In the genomic region with DNA sequence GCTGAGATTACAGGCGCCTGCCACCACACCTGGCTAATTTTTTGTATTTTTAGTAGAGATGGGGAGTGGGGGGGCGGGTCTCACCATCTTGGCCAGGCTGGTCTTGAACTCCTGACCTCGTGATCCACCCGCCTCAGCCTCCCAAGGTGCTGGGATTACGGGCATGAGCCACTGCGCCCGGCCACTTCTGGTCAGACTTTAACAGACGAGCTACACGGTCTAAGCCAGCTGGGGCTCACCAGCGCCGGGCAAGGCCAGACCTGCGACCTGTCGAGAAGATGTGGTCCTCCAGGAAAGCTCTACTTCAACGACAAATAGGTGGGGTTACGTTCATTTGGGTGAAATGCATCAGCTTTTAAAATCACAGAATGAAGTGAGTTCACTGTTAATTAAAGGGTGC, we compare ENCODE assay signal across 8 cellular contexts. TPM values are rescaled to one million over a fixed set of nuclear protein-coding genes. Genes with fewer than 3 reads are reported as not detected.
A peak's percentile ranks its signal among the peaks of the same experiment; 100 is the strongest.
DNase-seq lines count a peak whose midpoint lies in the region; ATAC-seq and TF ChIP-seq lines count a peak whose summit lies in the region.
"Not testable (repeated sequence)": the region's sequence is repeated elsewhere in the genome, so short reads cannot be mapped to it uniquely, and the experiment has no call there.
"Had no signal": no experiment of that assay in that cellular context is flagged by ENCODE, and none has a peak within 500 bp of the region (broad histone marks: within the 10 kb centered on the region; RNA-seq: fewer than 3 reads in every experiment).

No MANE protein-coding gene starts in this region.

- not testable (repeated sequence) for H3K9ac ChIP-seq in neuronal stem cell (ENCODE audit: low read depth, low read length, poor library complexity)

- peaks cover 16 to 37% of the 10 kb centered on the region in 2 donors for H3K36me3 ChIP-seq in neuronal stem cell (replicated peaks in 1 of 2; ENCODE audit: control insufficient read depth in 2 of 2, insufficient read depth in 2 of 2, low read length in 2 of 2)
- H3K36me3 ChIP-seq in sigmoid colon = peaks cover 0 to 33% (median 8%) of the 10 kb centered on the region in 4 donors

- H3K4me1 ChIP-seq in neuronal stem cell (ENCODE audit: control insufficient read depth in 2 of 2, insufficient read depth in 1 of 2, low read depth in 1 of 2, low read length in 2 of 2) = not testable (repeated sequence)
- H3K4me1 ChIP-seq in sigmoid colon = peaks cover 0 to 15% (median 11%) of the 10 kb centered on the region in 4 donors

- not testable (repeated sequence) for H2BK15ac ChIP-seq in neuronal stem cell (ENCODE audit: low read length)

- H3K23ac ChIP-seq in neuronal stem cell (ENCODE audit: low read depth, low read length, poor library complexity) = not testable (repeated sequence)

- TF ChIP-seq EP300 in sigmoid colon (IDR thresholded peaks at IDR 0.05) = not testable (repeated sequence)

- intact Hi-C loops in CD14-positive monocyte (cut with micrococcal nuclease) = loop anchor here in 1 of 2 donors (5.0 kb wide), 1 partner anchor 118 kb away; a partner anchor contains a TSS
- intact Hi-C loops in activated CD8-positive, alpha-beta T cell treated with anti-CD3 and anti-CD28 coated beads for 36 hours (cut with micrococcal nuclease); left cardiac atrium (cut with DNase I); left colon (cut with DNase I, micrococcal nuclease); sigmoid colon (cut with DNase I): not testable (repeated sequence)

- H3K4me3 ChIP-seq in neuronal stem cell (ENCODE audit: low read length in 2 of 2); sigmoid colon: not testable (repeated sequence)

- not testable (repeated sequence) for H3K4ac ChIP-seq in neuronal stem cell (ENCODE audit: low read length)

- H3K79me1 ChIP-seq in neuronal stem cell (ENCODE audit: low read depth, low read length) = not testable (repeated sequence)

- H2BK5ac ChIP-seq in neuronal stem cell (ENCODE audit: low read length) = not testable (repeated sequence)

- not testable (repeated sequence) for TF ChIP-seq POLR2A in sigmoid colon (IDR thresholded peaks at IDR 0.05)

- H3K18ac ChIP-seq in neuronal stem cell (ENCODE audit: low read length) = not testable (repeated sequence)

- POLR2A ChIA-PET in activated CD8-positive, alpha-beta T cell treated with anti-CD3 and anti-CD28 coated beads for 36 hours (lab: Charles Lee) = interaction anchor here (0.7 kb wide), 1 partner anchor 141 kb away, joined by 3 read pairs; no protein-coding TSS in a partner anchor

- not testable (repeated sequence) for H2BK120ac ChIP-seq in neuronal stem cell (ENCODE audit: low read depth, low read length)

- not testable (repeated sequence) for H4K8ac ChIP-seq in neuronal stem cell (ENCODE audit: low read depth, low read length)

- not testable (repeated sequence) for H3K27me3 ChIP-seq in neuronal stem cell (ENCODE audit: control insufficient read depth in 3 of 3, insufficient read depth in 3 of 3, low read depth in 1 of 3, low read length in 3 of 3); sigmoid colon

- not testable (repeated sequence) for H4K91ac ChIP-seq in neuronal stem cell (ENCODE audit: low read depth, low read length, poor library complexity)

- H3K14ac ChIP-seq in neuronal stem cell (ENCODE audit: low read length) = peak overlapping the region; percentile 38

- CTCF ChIA-PET in activated CD8-positive, alpha-beta T cell treated with anti-CD3 and anti-CD28 coated beads for 36 hours (lab: Charles Lee) = interaction anchor here (2.1 kb wide), 1 partner anchor 14 kb away, joined by 12 read pairs; no protein-coding TSS in a partner anchor

- peak overlapping the region in 1 of 7 donors; percentile 46 for H3K27ac Mint-ChIP-seq in CD14-positive monocyte
- not testable (repeated sequence) for H3K27ac Mint-ChIP-seq in activated CD8-positive, alpha-beta T cell treated with anti-CD3 and anti-CD28 coated beads for 36 hours; glutamatergic neuron (ENCODE audit: unreplicated experiment)

- H3K9me3 ChIP-seq in neuronal stem cell (replicated peaks in 1 of 2; ENCODE audit: control insufficient read depth in 2 of 2, insufficient read depth in 1 of 2, low read depth in 1 of 2, low read length in 2 of 2); sigmoid colon: not testable (repeated sequence)

- not testable (repeated sequence) for H2AFZ ChIP-seq in neuronal stem cell (ENCODE audit: low read length)

- H3K27me3 Mint-ChIP-seq in CD14-positive monocyte (ENCODE audit: low read depth in 3 of 3) = peaks cover 10 to 13% (median 11%) of the 10 kb centered on the region in 3 donors
- H3K27me3 Mint-ChIP-seq in activated CD8-positive, alpha-beta T cell treated with anti-CD3 and anti-CD28 coated beads for 36 hours; glutamatergic neuron (ENCODE audit: unreplicated experiment): not testable (repeated sequence)

- not testable (repeated sequence) for H3K9me3 Mint-ChIP-seq in CD14-positive monocyte; activated CD8-positive, alpha-beta T cell treated with anti-CD3 and anti-CD28 coated beads for 36 hours; glutamatergic neuron (ENCODE audit: unreplicated experiment)

- not testable (repeated sequence) for TF ChIP-seq CTCF in CD14-positive monocyte (IDR thresholded peaks at IDR 0.05); activated CD8-positive, alpha-beta T cell treated with anti-CD3 and anti-CD28 coated beads for 36 hours (IDR thresholded peaks at IDR 0.05); glutamatergic neuron (IDR thresholded peaks at IDR 0.05; ENCODE audit: partially characterized antibody, unreplicated experiment); sigmoid colon (IDR thresholded peaks at IDR 0.05)

- not testable (repeated sequence) for H3K4me2 ChIP-seq in neuronal stem cell (ENCODE audit: insufficient read depth, low read length, poor library complexity, severe bottlenecking)

- peak; percentile 42 for DNase-seq in CD14-positive monocyte (ENCODE audit: low spot score)
- peak; percentile 1 for DNase-seq in activated CD8-positive, alpha-beta T cell treated with anti-CD3 and anti-CD28 coated beads for 36 hours
- DNase-seq in glutamatergic neuron = peak; percentile 4
- peak; percentile 17 for DNase-seq in left cardiac atrium
- peak; percentile 1 to 9 for DNase-seq in left colon
- DNase-seq in neuronal stem cell (ENCODE audit: low spot score) = not testable (repeated sequence)
- DNase-seq in sigmoid colon = peak; percentile 56

- not testable (repeated sequence) for H3K27ac ChIP-seq in neuronal stem cell (replicated peaks; ENCODE audit: low read length); sigmoid colon

- no CpG with 5 or more reads among the region's 15 CpGs for WGBS in neuronal stem cell (ENCODE audit: extremely low coverage in 2 of 2, insufficient read length in 2 of 2, insufficient replicate concordance in 1 of 2), 2 donors
- WGBS in sigmoid colon, 2 donors = 97% methylated on average over 15 of the region's 15 CpGs

- H3K4me3 Mint-ChIP-seq in CD14-positive monocyte; activated CD8-positive, alpha-beta T cell treated with anti-CD3 and anti-CD28 coated beads for 36 hours; glutamatergic neuron (ENCODE audit: unreplicated experiment): not testable (repeated sequence)

- not testable (repeated sequence) for ATAC-seq in activated CD8-positive, alpha-beta T cell treated with anti-CD3 and anti-CD28 coated beads for 36 hours; left cardiac atrium; left colon

- H3K36me3 Mint-ChIP-seq in CD14-positive monocyte = peaks cover 49% of the 10 kb centered on the region in 2 donors
- H3K36me3 Mint-ChIP-seq in activated CD8-positive, alpha-beta T cell treated with anti-CD3 and anti-CD28 coated beads for 36 hours (ENCODE audit: low read depth); glutamatergic neuron (ENCODE audit: unreplicated experiment): not testable (repeated sequence)

- H2AK5ac ChIP-seq in neuronal stem cell (ENCODE audit: low read depth, low read length) = not testable (repeated sequence)

- peaks cover 23% of the 10 kb centered on the region for H3K4me1 Mint-ChIP-seq in CD14-positive monocyte
- peaks cover 24% of the 10 kb centered on the region for H3K4me1 Mint-ChIP-seq in activated CD8-positive, alpha-beta T cell treated with anti-CD3 and anti-CD28 coated beads for 36 hours (ENCODE audit: low read depth)
- H3K4me1 Mint-ChIP-seq in glutamatergic neuron (ENCODE audit: low read depth, unreplicated experiment) = not testable (repeated sequence)

- H2BK12ac ChIP-seq in neuronal stem cell (ENCODE audit: low read length) = not testable (repeated sequence)

RNA-seq across cellular contexts. Expression of a gene that starts 36.0 kb away (rescaled TPM):
- polyA plus RNA-seq in CD14-positive monocyte (under 1 TPM; 0.09 to 0.14 TPM), sigmoid colon (under 1 TPM in 2 of 3 donors, not detected in 1; under 0.01 to 0.16 TPM)
- under 1 TPM; 0.11 to 0.14 TPM for total RNA-seq in activated CD8-positive, alpha-beta T cell treated with anti-CD3 and anti-CD28 coated beads for 36 hours
- total RNA-seq in glutamatergic neuron (ENCODE audit: unreplicated experiment) (0.15 TPM), left cardiac atrium (under 1 TPM; 0.27 to 0.34 TPM), left colon (under 1 TPM in 1 of 2 donors, not detected in 1; 0.28 TPM), sigmoid colon (1 to 10 TPM in 1 of 4 donors, under 1 TPM in 1, not detected in 2; 0.41 to 1.4 TPM)
- polyA plus RNA-seq in neuronal stem cell (2013, experiment 1 of 2) = 0.04 TPM
- polyA plus RNA-seq in neuronal stem cell (2013, experiment 2 of 2) = 0.01 TPM
- total RNA-seq: HT-29 had no signal
